In the genomic region with DNA sequence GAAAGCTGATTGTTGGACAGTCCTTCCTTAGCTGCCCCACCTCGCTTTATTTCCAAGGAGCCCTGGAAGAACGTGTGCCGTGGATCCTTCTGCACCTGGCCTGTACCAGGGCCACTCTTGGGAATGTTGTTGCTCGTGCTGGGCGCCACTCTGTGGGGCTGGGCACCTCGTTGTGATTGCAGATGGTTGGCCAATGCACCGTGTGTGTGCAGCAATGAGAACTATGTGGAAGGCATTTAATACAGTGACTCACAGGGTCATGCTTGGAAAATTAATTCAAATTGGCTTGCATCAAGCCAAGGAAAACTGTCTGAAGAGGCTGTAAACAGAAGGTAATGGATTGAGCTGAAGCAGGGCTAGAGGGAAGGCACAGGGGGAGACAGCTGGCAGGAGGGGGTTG, we compare ENCODE assay signal across 18 cellular contexts. TPM values are rescaled to one million over a fixed set of nuclear protein-coding genes. Genes with fewer than 3 reads are reported as not detected.
DNase-seq lines count a peak whose midpoint lies in the region; FAIRE-seq and TF ChIP-seq lines count a peak whose summit lies in the region.
"Had no signal": no experiment of that assay in that cellular context is flagged by ENCODE, and none has a peak within 500 bp of the region (broad histone marks: within the 10 kb centered on the region; RNA-seq: fewer than 3 reads in every experiment).

No MANE protein-coding gene starts in this region.

- no peaks in the 10 kb centered on the region for H3K27me3 ChIP-seq in adrenal gland
- no peaks in the 10 kb centered on the region for H3K27me3 ChIP-seq in SJCRH30
- H3K27me3 ChIP-seq: colonic mucosa, esophagus squamous epithelium, uterus had no signal

- H3K4me3 ChIP-seq in adrenal gland (no peak overlapping the region), fibroblast of villous mesenchyme (ENCODE audit: low read depth, low read length) (no peak overlapping the region), SJCRH30 (no peak overlapping the region)
- H3K4me3 ChIP-seq: colonic mucosa, esophagus squamous epithelium, HAP-1, uterus had no signal

- no peaks in the 10 kb centered on the region for H3K4me1 ChIP-seq in adrenal gland (replicated peaks in 1 of 2)
- H3K4me1 ChIP-seq in SJCRH30: no peaks in the 10 kb centered on the region
- H3K4me1 ChIP-seq: colonic mucosa, esophagus squamous epithelium, uterus had no signal

- no peak for TF ChIP-seq CTCF in adrenal gland (IDR thresholded peaks at IDR 0.05)
- no peak for TF ChIP-seq CTCF in fibroblast of villous mesenchyme (IDR thresholded peaks at IDR 0.05; ENCODE audit: insufficient read depth, low read depth, low read length)

- no peak for FAIRE-seq in RCC 7860 (lab: Jason Lieb, UNC)
- FAIRE-seq: TTC549 had no signal

- DNase-seq in AG08395 (ENCODE audit: low spot score) (peak; percentile 59), HCEC 1CT (peak; percentile 24), adrenal gland (peak; percentile 18 to 60 (median 51)), fibroblast of villous mesenchyme (ENCODE audit: low read depth) (peak; percentile 7), SJCRH30 (no peak), foreskin melanocyte (no peak), RCC 7860 (ENCODE audit: low spot score) (no peak)
- DNase-seq in NK-92 treated with Interleukin-12 subunit alpha and Interleukin-12 subunit beta, amount 100 ng/mL, for 24 hours (lab: John Stamatoyannopoulos, UW): no peak
- DNase-seq: activated CD8-positive, alpha-beta memory T cell treated with anti-CD3 and anti-CD28 coated beads for 24 hours; activated gamma-delta T cell treated with Interleukin-2 at 50 U/mL for 16 hours; colonic mucosa; esophagus squamous epithelium; NCI-H1092 treated with DMSO at 0.1 percent for 48 hours; NCI-H526; SIG-M5; uterus had no signal

- intact Hi-C loops in adrenal gland (cut with DNase I): no loop called here

- H3K36me3 ChIP-seq in adrenal gland (replicated peaks in 1 of 2) (no peaks in the 10 kb centered on the region), SJCRH30 (no peaks in the 10 kb centered on the region)
- H3K36me3 ChIP-seq: colonic mucosa, esophagus squamous epithelium, HAP-1, uterus had no signal

- H3K9me3 ChIP-seq in adrenal gland (replicated peaks in 1 of 3) (no peaks in the 10 kb centered on the region), SJCRH30 (replicated peaks) (no peaks in the 10 kb centered on the region)
- H3K9me3 ChIP-seq: colonic mucosa, esophagus squamous epithelium, HAP-1, uterus had no signal

- H3K27ac ChIP-seq in adrenal gland: peak overlapping the region in 3 of 5 donors; percentile 35 to 78 (median 37)
- no peak overlapping the region for H3K27ac ChIP-seq in SJCRH30
- H3K27ac ChIP-seq: colonic mucosa, esophagus squamous epithelium, uterus had no signal

- TF ChIP-seq POLR2A in adrenal gland (IDR thresholded peaks at IDR 0.05): no peak

- WGBS in adrenal gland, 4 donors: 44 to 68% (median 54%) methylated on average over 4 to 7 of the region's 7 CpGs

RNA-seq across cellular contexts. Expression of gene CD99L2, which starts 37.0 kb away (rescaled TPM):
- total RNA-seq in adrenal gland (100 to 1,000 TPM in 1 of 8 donors, 10 to 100 TPM in 7; 44.4 to 102 (median 59.0) TPM), fibroblast of villous mesenchyme (45.7 and 47.9 TPM in 2 replicates)
- polyA plus RNA-seq in adrenal gland: 10 to 100 TPM; 20.0 to 34.4 (median 27.8) TPM
- 5.7 and 7.2 TPM in 2 replicates for total RNA-seq in SJCRH30 (2014; rRNA removed; shearing (Covaris generic))

RNA-seq across cellular contexts. Expression of gene HMGB3, which starts 47.7 kb away (rescaled TPM):
- 10 to 100 TPM in 5 of 8 donors, 1 to 10 TPM in 3; 3.9 to 20.7 (median 17.5) TPM for total RNA-seq in adrenal gland
- 10 to 100 TPM; 22.1 to 33.7 (median 27.2) TPM for polyA plus RNA-seq in adrenal gland
- 13.9 and 14.7 TPM in 2 replicates for total RNA-seq in fibroblast of villous mesenchyme
- 120 and 130 TPM in 2 replicates for total RNA-seq in SJCRH30 (2014; rRNA removed; shearing (Covaris generic))

Comparison
In these comparisons a context has a peak if more than half of its experiments do, and no peak if none do; other contexts are left out.
1. DNase-seq: peak in AG08395 (single experiment), HCEC 1CT (single experiment), adrenal gland (7 of 7) and fibroblast of villous mesenchyme (single experiment); none in SJCRH30 (0 of 2), foreskin melanocyte (single experiment), RCC 7860 (single experiment) and NK-92 treated with Interleukin-12 subunit alpha and Interleukin-12 subunit beta, amount 100 ng/mL, for 24 hours (single experiment).